ENCODE assay signal across 6 cellular contexts in genomic region chr19:19354007-19354406, GRCh38.
"Had no signal": no experiment of that assay in that cellular context is flagged by ENCODE, and none has a peak within 500 bp of the region (broad histone marks: within the 10 kb centered on the region; RNA-seq: fewer than 3 reads in every experiment).

No MANE protein-coding gene starts in this region.

- DNase-seq: GM23248, GOT3, IMR-90, KG1 had no signal

- H3K27ac ChIP-seq: GM23248 had no signal

- H3K4me1 ChIP-seq: HAP-1 had no signal

- H3K4me3 ChIP-seq: GM23248, HAP-1, K562 had no signal

- H2AFZ ChIP-seq: GM23248 had no signal

- H3K9me3 ChIP-seq: HAP-1 had no signal
